ENCODE assay signal across 1 cellular context in the genomic region with DNA sequence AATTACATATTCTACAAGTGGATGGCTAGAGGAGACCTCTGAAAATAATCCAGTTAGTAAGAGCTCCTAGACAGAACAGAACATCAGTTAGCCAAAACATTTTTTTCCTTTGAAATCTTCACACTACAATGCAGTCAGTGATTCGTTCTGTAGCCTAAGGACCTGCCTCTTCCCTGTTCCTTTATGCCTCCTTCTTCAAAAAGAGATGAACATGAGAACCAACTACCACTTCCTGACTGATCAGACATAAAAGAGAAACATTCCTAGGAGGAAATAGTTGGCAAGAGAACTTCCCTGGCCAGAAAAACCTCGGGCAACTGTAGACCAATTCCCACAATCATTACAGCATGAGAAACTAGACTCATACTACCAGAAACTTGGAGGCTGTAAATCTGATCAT.
TF ChIP-seq lines count a peak whose summit lies in the region.

No MANE protein-coding gene starts in this region.

TF ChIP-seq in A549, 52 proteins besides CTCF, POLR2A, EP300 and RAD21 (continued from another document):
- TF ChIP-seq FOXS1 (CRISPR knock-in tag; IDR thresholded peaks at IDR 0.05) (no peak), KDM5A (IDR thresholded peaks at IDR 0.05) (no peak), HEYL (CRISPR knock-in tag; IDR thresholded peaks at IDR 0.05) (no peak)
